ENCODE assay signal across 2 cellular contexts in the genomic region with DNA sequence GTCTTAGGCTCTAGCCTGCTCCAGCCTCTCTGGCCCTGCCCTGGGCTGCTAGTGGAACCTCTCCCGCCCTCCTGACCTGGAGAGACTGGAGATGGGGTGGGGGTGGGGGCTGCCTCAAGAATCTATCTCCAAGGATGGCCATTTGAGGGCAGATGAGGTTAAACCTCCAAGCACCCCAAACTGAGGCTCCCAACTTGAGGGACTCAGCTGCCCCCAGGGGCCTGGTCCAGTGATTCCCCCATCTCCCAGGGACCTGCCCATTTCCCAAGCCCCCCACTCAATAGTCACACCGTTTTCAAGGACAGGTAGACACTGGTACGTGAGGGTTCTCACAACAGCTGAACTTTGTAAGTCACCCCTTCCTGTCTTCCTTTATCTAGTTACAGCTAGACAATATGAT.
A peak's percentile ranks its signal among the peaks of the same experiment; 100 is the strongest.
TF ChIP-seq lines count a peak whose summit lies in the region.

No MANE protein-coding gene starts in this region.

TF ChIP-seq in WTC11, 78 proteins besides CTCF, POLR2A, EP300 and RAD21:
- TF ChIP-seq TEAD4 (CRISPR knock-in tag; IDR thresholded peaks at IDR 0.05) (no peak), RELA (CRISPR knock-in tag; IDR thresholded peaks at IDR 0.05; ENCODE audit: borderline replicate concordance) (no peak), ELF4 (CRISPR knock-in tag; IDR thresholded peaks at IDR 0.05; ENCODE audit: low read depth) (no peak), MYBL2 (CRISPR knock-in tag; IDR thresholded peaks at IDR 0.05) (no peak), GRHL2 (CRISPR knock-in tag; IDR thresholded peaks at IDR 0.05; ENCODE audit: insufficient replicate concordance, severe bottlenecking) (no peak), RORB (CRISPR knock-in tag; IDR thresholded peaks at IDR 0.05) (no peak), ZNF219 (CRISPR knock-in tag; IDR thresholded peaks at IDR 0.05; ENCODE audit: borderline replicate concordance) (no peak), CBFB (CRISPR knock-in tag; IDR thresholded peaks at IDR 0.05; ENCODE audit: low read depth) (no peak), OVOL2 (CRISPR knock-in tag; IDR thresholded peaks at IDR 0.05; ENCODE audit: borderline replicate concordance) (no peak), GTF2I (CRISPR knock-in tag; conservative IDR thresholded peaks at IDR 0.05) (no peak), SOX15 (CRISPR knock-in tag; IDR thresholded peaks at IDR 0.05) (no peak)
- TF ChIP-seq, protein P1, sequence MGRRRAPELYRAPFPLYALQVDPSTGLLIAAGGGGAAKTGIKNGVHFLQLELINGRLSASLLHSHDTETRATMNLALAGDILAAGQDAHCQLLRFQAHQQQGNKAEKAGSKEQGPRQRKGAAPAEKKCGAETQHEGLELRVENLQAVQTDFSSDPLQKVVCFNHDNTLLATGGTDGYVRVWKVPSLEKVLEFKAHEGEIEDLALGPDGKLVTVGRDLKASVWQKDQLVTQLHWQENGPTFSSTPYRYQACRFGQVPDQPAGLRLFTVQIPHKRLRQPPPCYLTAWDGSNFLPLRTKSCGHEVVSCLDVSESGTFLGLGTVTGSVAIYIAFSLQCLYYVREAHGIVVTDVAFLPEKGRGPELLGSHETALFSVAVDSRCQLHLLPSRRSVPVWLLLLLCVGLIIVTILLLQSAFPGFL (CRISPR knock-in tag; IDR thresholded peaks at IDR 0.05; ENCODE audit: borderline replicate concordance) = no peak
- TF ChIP-seq, protein P2, sequence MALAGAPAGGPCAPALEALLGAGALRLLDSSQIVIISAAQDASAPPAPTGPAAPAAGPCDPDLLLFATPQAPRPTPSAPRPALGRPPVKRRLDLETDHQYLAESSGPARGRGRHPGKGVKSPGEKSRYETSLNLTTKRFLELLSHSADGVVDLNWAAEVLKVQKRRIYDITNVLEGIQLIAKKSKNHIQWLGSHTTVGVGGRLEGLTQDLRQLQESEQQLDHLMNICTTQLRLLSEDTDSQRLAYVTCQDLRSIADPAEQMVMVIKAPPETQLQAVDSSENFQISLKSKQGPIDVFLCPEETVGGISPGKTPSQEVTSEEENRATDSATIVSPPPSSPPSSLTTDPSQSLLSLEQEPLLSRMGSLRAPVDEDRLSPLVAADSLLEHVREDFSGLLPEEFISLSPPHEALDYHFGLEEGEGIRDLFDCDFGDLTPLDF (CRISPR knock-in tag; IDR thresholded peaks at IDR 0.05) = no peak
- TF ChIP-seq, protein P3, sequence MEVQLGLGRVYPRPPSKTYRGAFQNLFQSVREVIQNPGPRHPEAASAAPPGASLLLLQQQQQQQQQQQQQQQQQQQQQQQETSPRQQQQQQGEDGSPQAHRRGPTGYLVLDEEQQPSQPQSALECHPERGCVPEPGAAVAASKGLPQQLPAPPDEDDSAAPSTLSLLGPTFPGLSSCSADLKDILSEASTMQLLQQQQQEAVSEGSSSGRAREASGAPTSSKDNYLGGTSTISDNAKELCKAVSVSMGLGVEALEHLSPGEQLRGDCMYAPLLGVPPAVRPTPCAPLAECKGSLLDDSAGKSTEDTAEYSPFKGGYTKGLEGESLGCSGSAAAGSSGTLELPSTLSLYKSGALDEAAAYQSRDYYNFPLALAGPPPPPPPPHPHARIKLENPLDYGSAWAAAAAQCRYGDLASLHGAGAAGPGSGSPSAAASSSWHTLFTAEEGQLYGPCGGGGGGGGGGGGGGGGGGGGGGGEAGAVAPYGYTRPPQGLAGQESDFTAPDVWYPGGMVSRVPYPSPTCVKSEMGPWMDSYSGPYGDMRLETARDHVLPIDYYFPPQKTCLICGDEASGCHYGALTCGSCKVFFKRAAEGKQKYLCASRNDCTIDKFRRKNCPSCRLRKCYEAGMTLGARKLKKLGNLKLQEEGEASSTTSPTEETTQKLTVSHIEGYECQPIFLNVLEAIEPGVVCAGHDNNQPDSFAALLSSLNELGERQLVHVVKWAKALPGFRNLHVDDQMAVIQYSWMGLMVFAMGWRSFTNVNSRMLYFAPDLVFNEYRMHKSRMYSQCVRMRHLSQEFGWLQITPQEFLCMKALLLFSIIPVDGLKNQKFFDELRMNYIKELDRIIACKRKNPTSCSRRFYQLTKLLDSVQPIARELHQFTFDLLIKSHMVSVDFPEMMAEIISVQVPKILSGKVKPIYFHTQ (CRISPR knock-in tag; IDR thresholded peaks at IDR 0.05) = no peak
- TF ChIP-seq, protein P4, sequence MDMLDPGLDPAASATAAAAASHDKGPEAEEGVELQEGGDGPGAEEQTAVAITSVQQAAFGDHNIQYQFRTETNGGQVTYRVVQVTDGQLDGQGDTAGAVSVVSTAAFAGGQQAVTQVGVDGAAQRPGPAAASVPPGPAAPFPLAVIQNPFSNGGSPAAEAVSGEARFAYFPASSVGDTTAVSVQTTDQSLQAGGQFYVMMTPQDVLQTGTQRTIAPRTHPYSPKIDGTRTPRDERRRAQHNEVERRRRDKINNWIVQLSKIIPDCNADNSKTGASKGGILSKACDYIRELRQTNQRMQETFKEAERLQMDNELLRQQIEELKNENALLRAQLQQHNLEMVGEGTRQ (CRISPR knock-in tag; IDR thresholded peaks at IDR 0.05) = no peak
- TF ChIP-seq, protein P5, sequence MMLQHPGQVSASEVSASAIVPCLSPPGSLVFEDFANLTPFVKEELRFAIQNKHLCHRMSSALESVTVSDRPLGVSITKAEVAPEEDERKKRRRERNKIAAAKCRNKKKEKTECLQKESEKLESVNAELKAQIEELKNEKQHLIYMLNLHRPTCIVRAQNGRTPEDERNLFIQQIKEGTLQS (CRISPR knock-in tag; conservative IDR thresholded peaks at IDR 0.05) = no peak
- TF ChIP-seq, protein P6, sequence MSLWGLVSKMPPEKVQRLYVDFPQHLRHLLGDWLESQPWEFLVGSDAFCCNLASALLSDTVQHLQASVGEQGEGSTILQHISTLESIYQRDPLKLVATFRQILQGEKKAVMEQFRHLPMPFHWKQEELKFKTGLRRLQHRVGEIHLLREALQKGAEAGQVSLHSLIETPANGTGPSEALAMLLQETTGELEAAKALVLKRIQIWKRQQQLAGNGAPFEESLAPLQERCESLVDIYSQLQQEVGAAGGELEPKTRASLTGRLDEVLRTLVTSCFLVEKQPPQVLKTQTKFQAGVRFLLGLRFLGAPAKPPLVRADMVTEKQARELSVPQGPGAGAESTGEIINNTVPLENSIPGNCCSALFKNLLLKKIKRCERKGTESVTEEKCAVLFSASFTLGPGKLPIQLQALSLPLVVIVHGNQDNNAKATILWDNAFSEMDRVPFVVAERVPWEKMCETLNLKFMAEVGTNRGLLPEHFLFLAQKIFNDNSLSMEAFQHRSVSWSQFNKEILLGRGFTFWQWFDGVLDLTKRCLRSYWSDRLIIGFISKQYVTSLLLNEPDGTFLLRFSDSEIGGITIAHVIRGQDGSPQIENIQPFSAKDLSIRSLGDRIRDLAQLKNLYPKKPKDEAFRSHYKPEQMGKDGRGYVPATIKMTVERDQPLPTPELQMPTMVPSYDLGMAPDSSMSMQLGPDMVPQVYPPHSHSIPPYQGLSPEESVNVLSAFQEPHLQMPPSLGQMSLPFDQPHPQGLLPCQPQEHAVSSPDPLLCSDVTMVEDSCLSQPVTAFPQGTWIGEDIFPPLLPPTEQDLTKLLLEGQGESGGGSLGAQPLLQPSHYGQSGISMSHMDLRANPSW (CRISPR knock-in tag; conservative IDR thresholded peaks at IDR 0.05; ENCODE audit: low read depth) = no peak
- TF ChIP-seq, protein P7, sequence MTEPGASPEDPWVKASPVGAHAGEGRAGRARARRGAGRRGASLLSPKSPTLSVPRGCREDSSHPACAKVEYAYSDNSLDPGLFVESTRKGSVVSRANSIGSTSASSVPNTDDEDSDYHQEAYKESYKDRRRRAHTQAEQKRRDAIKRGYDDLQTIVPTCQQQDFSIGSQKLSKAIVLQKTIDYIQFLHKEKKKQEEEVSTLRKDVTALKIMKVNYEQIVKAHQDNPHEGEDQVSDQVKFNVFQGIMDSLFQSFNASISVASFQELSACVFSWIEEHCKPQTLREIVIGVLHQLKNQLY (CRISPR knock-in tag; IDR thresholded peaks at IDR 0.05) = no peak

TF ChIP-seq in HepG2, 621 proteins besides CTCF, POLR2A, EP300 and RAD21 (continues in another document):
- no peak for TF ChIP-seq NFE2L1 (CRISPR knock-in tag; IDR thresholded peaks at IDR 0.05; ENCODE audit: borderline replicate concordance)
- no peak for TF ChIP-seq ZNF839 (CRISPR knock-in tag; IDR thresholded peaks at IDR 0.05; ENCODE audit: borderline replicate concordance)
- no peak for TF ChIP-seq GFI1 (CRISPR knock-in tag; IDR thresholded peaks at IDR 0.05; ENCODE audit: borderline replicate concordance)
- no peak for TF ChIP-seq THAP11 (CRISPR knock-in tag; IDR thresholded peaks at IDR 0.05)
- no peak for TF ChIP-seq CC2D1A (CRISPR knock-in tag; IDR thresholded peaks at IDR 0.05)
- TF ChIP-seq, protein P8, sequence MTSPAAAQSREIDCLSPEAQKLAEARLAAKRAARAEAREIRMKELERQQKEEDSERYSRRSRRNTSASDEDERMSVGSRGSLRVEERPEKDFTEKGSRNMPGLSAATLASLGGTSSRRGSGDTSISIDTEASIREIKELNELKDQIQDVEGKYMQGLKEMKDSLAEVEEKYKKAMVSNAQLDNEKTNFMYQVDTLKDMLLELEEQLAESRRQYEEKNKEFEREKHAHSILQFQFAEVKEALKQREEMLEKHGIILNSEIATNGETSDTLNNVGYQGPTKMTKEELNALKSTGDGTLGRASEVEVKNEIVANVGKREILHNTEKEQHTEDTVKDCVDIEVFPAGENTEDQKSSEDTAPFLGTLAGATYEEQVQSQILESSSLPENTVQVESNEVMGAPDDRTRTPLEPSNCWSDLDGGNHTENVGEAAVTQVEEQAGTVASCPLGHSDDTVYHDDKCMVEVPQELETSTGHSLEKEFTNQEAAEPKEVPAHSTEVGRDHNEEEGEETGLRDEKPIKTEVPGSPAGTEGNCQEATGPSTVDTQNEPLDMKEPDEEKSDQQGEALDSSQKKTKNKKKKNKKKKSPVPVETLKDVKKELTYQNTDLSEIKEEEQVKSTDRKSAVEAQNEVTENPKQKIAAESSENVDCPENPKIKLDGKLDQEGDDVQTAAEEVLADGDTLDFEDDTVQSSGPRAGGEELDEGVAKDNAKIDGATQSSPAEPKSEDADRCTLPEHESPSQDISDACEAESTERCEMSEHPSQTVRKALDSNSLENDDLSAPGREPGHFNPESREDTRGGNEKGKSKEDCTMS (CRISPR knock-in tag; conservative IDR thresholded peaks at IDR 0.05) = no peak
- no peak for TF ChIP-seq ZNF616 (CRISPR knock-in tag; IDR thresholded peaks at IDR 0.05; ENCODE audit: low read depth)
- TF ChIP-seq MAZ (IDR thresholded peaks at IDR 0.05; ENCODE audit: borderline replicate concordance, low read depth, low read length) = no peak
- no peak for TF ChIP-seq MAZ (CRISPR knock-in tag; IDR thresholded peaks at IDR 0.05; ENCODE audit: low read depth)
- no peak for TF ChIP-seq ZNF468 (CRISPR knock-in tag; IDR thresholded peaks at IDR 0.05)
- TF ChIP-seq ZNF160 (CRISPR knock-in tag; IDR thresholded peaks at IDR 0.05) = no peak; the same call in 1 of the 2 replicates
- TF ChIP-seq, protein P9, sequence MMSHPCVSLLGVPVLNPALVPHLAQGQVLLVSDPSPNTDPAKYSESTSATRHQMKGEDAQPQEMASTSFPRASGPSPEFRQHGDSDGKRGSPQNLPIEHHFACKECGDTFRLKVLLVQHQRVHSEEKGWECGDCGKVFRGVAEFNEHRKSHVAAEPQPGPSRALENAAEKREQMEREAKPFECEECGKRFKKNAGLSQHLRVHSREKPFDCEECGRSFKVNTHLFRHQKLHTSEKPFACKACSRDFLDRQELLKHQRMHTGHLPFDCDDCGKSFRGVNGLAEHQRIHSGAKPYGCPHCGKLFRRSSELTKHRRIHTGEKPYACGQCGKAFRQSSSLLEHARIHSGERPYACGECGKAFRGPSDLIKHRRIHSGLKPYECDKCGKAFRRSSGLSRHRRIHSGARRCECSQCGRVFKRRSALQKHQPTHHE (CRISPR knock-in tag; IDR thresholded peaks at IDR 0.05; ENCODE audit: borderline replicate concordance) = peak; percentile 35; the same call in 1 of the 2 replicates
- no peak for TF ChIP-seq SNAPC2 (CRISPR knock-in tag; IDR thresholded peaks at IDR 0.05)
- 0 out of 2 replicates have a peak, but pooled peaks have one; percentile 49 for TF ChIP-seq ZNF563 (CRISPR knock-in tag; IDR thresholded peaks at IDR 0.05)
- no peak for TF ChIP-seq ZNF878 (CRISPR knock-in tag; IDR thresholded peaks at IDR 0.05)
- 0 out of 2 replicates have a peak, but pooled peaks have one; percentile 36 for TF ChIP-seq ZNF598 (CRISPR knock-in tag; IDR thresholded peaks at IDR 0.05; ENCODE audit: borderline replicate concordance)
- no peak for TF ChIP-seq ELF3 (CRISPR knock-in tag; IDR thresholded peaks at IDR 0.05)
- no peak for TF ChIP-seq ZNF136 (CRISPR knock-in tag; IDR thresholded peaks at IDR 0.05; ENCODE audit: low read depth)
- no peak for TF ChIP-seq CEBPB (IDR thresholded peaks at IDR 0.05; ENCODE audit: borderline replicate concordance, low read depth, low read length)
- no peak for TF ChIP-seq KLF11 (CRISPR knock-in tag; IDR thresholded peaks at IDR 0.05)
- TF ChIP-seq GTF3A (CRISPR knock-in tag; conservative IDR thresholded peaks at IDR 0.05) = no peak
- TF ChIP-seq, protein P10, sequence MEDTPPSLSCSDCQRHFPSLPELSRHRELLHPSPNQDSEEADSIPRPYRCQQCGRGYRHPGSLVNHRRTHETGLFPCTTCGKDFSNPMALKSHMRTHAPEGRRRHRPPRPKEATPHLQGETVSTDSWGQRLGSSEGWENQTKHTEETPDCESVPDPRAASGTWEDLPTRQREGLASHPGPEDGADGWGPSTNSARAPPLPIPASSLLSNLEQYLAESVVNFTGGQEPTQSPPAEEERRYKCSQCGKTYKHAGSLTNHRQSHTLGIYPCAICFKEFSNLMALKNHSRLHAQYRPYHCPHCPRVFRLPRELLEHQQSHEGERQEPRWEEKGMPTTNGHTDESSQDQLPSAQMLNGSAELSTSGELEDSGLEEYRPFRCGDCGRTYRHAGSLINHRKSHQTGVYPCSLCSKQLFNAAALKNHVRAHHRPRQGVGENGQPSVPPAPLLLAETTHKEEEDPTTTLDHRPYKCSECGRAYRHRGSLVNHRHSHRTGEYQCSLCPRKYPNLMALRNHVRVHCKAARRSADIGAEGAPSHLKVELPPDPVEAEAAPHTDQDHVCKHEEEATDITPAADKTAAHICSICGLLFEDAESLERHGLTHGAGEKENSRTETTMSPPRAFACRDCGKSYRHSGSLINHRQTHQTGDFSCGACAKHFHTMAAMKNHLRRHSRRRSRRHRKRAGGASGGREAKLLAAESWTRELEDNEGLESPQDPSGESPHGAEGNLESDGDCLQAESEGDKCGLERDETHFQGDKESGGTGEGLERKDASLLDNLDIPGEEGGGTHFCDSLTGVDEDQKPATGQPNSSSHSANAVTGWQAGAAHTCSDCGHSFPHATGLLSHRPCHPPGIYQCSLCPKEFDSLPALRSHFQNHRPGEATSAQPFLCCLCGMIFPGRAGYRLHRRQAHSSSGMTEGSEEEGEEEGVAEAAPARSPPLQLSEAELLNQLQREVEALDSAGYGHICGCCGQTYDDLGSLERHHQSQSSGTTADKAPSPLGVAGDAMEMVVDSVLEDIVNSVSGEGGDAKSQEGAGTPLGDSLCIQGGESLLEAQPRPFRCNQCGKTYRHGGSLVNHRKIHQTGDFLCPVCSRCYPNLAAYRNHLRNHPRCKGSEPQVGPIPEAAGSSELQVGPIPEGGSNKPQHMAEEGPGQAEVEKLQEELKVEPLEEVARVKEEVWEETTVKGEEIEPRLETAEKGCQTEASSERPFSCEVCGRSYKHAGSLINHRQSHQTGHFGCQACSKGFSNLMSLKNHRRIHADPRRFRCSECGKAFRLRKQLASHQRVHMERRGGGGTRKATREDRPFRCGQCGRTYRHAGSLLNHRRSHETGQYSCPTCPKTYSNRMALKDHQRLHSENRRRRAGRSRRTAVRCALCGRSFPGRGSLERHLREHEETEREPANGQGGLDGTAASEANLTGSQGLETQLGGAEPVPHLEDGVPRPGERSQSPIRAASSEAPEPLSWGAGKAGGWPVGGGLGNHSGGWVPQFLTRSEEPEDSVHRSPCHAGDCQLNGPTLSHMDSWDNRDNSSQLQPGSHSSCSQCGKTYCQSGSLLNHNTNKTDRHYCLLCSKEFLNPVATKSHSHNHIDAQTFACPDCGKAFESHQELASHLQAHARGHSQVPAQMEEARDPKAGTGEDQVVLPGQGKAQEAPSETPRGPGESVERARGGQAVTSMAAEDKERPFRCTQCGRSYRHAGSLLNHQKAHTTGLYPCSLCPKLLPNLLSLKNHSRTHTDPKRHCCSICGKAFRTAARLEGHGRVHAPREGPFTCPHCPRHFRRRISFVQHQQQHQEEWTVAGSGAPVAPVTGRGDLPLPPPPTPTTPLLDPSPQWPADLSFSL (CRISPR knock-in tag; IDR thresholded peaks at IDR 0.05) = 0 out of 2 replicates have a peak, but pooled peaks have one; percentile 29
- no peak for TF ChIP-seq NR2F2 (IDR thresholded peaks at IDR 0.05; ENCODE audit: borderline replicate concordance, low read depth)
